In genomic region chr7:99372275-99373085, GRCh38 we compare ENCODE assay signal across 1 cellular context.
TF ChIP-seq lines count a peak whose summit lies in the region.

No MANE protein-coding gene starts in this region.

TF ChIP-seq in HepG2, 621 proteins besides CTCF, POLR2A, EP300 and RAD21 (continued from another document and continues in another):
- TF ChIP-seq, protein P1, sequence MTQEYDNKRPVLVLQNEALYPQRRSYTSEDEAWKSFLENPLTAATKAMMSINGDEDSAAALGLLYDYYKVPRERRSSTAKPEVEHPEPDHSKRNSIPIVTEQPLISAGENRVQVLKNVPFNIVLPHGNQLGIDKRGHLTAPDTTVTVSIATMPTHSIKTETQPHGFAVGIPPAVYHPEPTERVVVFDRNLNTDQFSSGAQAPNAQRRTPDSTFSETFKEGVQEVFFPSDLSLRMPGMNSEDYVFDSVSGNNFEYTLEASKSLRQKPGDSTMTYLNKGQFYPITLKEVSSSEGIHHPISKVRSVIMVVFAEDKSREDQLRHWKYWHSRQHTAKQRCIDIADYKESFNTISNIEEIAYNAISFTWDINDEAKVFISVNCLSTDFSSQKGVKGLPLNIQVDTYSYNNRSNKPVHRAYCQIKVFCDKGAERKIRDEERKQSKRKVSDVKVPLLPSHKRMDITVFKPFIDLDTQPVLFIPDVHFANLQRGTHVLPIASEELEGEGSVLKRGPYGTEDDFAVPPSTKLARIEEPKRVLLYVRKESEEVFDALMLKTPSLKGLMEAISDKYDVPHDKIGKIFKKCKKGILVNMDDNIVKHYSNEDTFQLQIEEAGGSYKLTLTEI (CRISPR knock-in tag; conservative IDR thresholded peaks at IDR 0.05), result no peak
- TF ChIP-seq ZNF331 (CRISPR knock-in tag; IDR thresholded peaks at IDR 0.05) (peak; percentile 98), U2AF1 (optimal IDR thresholded peaks at IDR 0.05; ENCODE audit: low read depth, low read length) (no peak), SP4 (CRISPR knock-in tag; IDR thresholded peaks at IDR 0.05) (no peak), KLF6 (CRISPR knock-in tag; IDR thresholded peaks at IDR 0.05) (no peak), IRF1 (CRISPR knock-in tag; IDR thresholded peaks at IDR 0.05; ENCODE audit: low read depth) (no peak), MBD4 (IDR thresholded peaks at IDR 0.05; ENCODE audit: borderline replicate concordance, low read length) (no peak), ZNF768 (CRISPR knock-in tag; IDR thresholded peaks at IDR 0.05) (no peak), ZNF136 (CRISPR knock-in tag; IDR thresholded peaks at IDR 0.05; ENCODE audit: low read depth) (no peak), ZIK1 (CRISPR knock-in tag; IDR thresholded peaks at IDR 0.05; ENCODE audit: borderline replicate concordance, low read depth) (no peak), ETV6 (CRISPR knock-in tag; conservative IDR thresholded peaks at IDR 0.05) (no peak), ZKSCAN5 (CRISPR knock-in tag; IDR thresholded peaks at IDR 0.05) (no peak), RXRB (CRISPR knock-in tag; IDR thresholded peaks at IDR 0.05; ENCODE audit: borderline replicate concordance) (peak; percentile 99), ZFYVE20 (CRISPR knock-in tag; IDR thresholded peaks at IDR 0.05; ENCODE audit: borderline replicate concordance, low read depth) (no peak), NBN (conservative IDR thresholded peaks at IDR 0.05) (no peak), ZNF652 (CRISPR knock-in tag; IDR thresholded peaks at IDR 0.05; ENCODE audit: borderline replicate concordance, low read depth) (no peak), LBX2 (CRISPR knock-in tag; IDR thresholded peaks at IDR 0.05; ENCODE audit: borderline replicate concordance) (no peak), TEAD2 (CRISPR knock-in tag; IDR thresholded peaks at IDR 0.05) (no peak), TCF12 (IDR thresholded peaks at IDR 0.05) (no peak), TCF12 (CRISPR knock-in tag; IDR thresholded peaks at IDR 0.05) (no peak), ZNF224 (CRISPR knock-in tag; IDR thresholded peaks at IDR 0.05) (0 out of 2 replicates have a peak, but pooled peaks have one; percentile 29), NCOA1 (CRISPR knock-in tag; IDR thresholded peaks at IDR 0.05) (no peak), ZNF343 (CRISPR knock-in tag; IDR thresholded peaks at IDR 0.05) (peak; percentile 41; the same call in 1 of the 2 replicates), ZNF549 (CRISPR knock-in tag; IDR thresholded peaks at IDR 0.05) (no peak), PPARG (CRISPR knock-in tag; conservative IDR thresholded peaks at IDR 0.05) (0 out of 2 replicates have a peak, but pooled peaks have one; percentile 63), PHB2 (IDR thresholded peaks at IDR 0.05; ENCODE audit: partially characterized antibody) (no peak), EZH2 (conservative IDR thresholded peaks at IDR 0.05; ENCODE audit: low read depth, low read length) (no peak), KMT2A (CRISPR knock-in tag; IDR thresholded peaks at IDR 0.05) (peak; percentile 81), ISX (CRISPR knock-in tag; conservative IDR thresholded peaks at IDR 0.05) (no peak), GTF2F1 (IDR thresholded peaks at IDR 0.05; ENCODE audit: low read length) (no peak), GZF1 (CRISPR knock-in tag; IDR thresholded peaks at IDR 0.05) (no peak), BATF2 (CRISPR knock-in tag; IDR thresholded peaks at IDR 0.05) (no peak), ERF (CRISPR knock-in tag; IDR thresholded peaks at IDR 0.05) (peak; percentile 55), SRF (IDR thresholded peaks at IDR 0.05; ENCODE audit: low read depth, low read length) (no peak), GATAD1 (CRISPR knock-in tag; IDR thresholded peaks at IDR 0.05) (peak; percentile 45; the same call in 1 of the 2 replicates), FOXC1 (CRISPR knock-in tag; IDR thresholded peaks at IDR 0.05; ENCODE audit: borderline replicate concordance) (no peak), CCAR2 (optimal IDR thresholded peaks at IDR 0.05; ENCODE audit: low read depth, low read length) (peak; percentile 23), ZNF180 (CRISPR knock-in tag; IDR thresholded peaks at IDR 0.05; ENCODE audit: borderline replicate concordance, low read depth) (no peak), ZNF572 (CRISPR knock-in tag; IDR thresholded peaks at IDR 0.05) (no peak), ZNF282 (IDR thresholded peaks at IDR 0.05; ENCODE audit: partially characterized antibody) (no peak), NPAS2 (CRISPR knock-in tag; IDR thresholded peaks at IDR 0.05; ENCODE audit: borderline replicate concordance) (no peak), TBX2 (CRISPR knock-in tag; IDR thresholded peaks at IDR 0.05; ENCODE audit: borderline replicate concordance) (no peak), CEBPB (IDR thresholded peaks at IDR 0.05; ENCODE audit: borderline replicate concordance, low read depth, low read length) (peak; percentile 80), ZNF772 (CRISPR knock-in tag; IDR thresholded peaks at IDR 0.05) (peak; percentile 44; the same call in 1 of the 2 replicates), CHD2 (IDR thresholded peaks at IDR 0.05; ENCODE audit: low read depth, low read length) (no peak), HOXA7 (CRISPR knock-in tag; IDR thresholded peaks at IDR 0.05) (no peak), HHEX (CRISPR knock-in tag; IDR thresholded peaks at IDR 0.05) (no peak), SP140L (CRISPR knock-in tag; IDR thresholded peaks at IDR 0.05; ENCODE audit: borderline replicate concordance) (no peak), ZNF660 (CRISPR knock-in tag; IDR thresholded peaks at IDR 0.05; ENCODE audit: borderline replicate concordance, low read depth) (no peak), ZNF670 (CRISPR knock-in tag; IDR thresholded peaks at IDR 0.05; ENCODE audit: borderline replicate concordance) (no peak), ZNF367 (CRISPR knock-in tag; IDR thresholded peaks at IDR 0.05; ENCODE audit: borderline replicate concordance) (no peak), ZBTB42 (CRISPR knock-in tag; IDR thresholded peaks at IDR 0.05) (no peak)
- TF ChIP-seq, protein P2, sequence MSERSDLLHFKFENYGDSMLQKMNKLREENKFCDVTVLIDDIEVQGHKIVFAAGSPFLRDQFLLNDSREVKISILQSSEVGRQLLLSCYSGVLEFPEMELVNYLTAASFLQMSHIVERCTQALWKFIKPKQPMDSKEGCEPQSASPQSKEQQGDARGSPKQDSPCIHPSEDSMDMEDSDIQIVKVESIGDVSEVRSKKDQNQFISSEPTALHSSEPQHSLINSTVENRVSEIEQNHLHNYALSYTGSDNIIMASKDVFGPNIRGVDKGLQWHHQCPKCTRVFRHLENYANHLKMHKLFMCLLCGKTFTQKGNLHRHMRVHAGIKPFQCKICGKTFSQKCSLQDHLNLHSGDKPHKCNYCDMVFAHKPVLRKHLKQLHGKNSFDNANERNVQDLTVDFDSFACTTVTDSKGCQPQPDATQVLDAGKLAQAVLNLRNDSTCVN (CRISPR knock-in tag; IDR thresholded peaks at IDR 0.05; ENCODE audit: borderline replicate concordance), result peak; percentile 59; the same call in 1 of the 2 replicates
- TF ChIP-seq, protein P3, sequence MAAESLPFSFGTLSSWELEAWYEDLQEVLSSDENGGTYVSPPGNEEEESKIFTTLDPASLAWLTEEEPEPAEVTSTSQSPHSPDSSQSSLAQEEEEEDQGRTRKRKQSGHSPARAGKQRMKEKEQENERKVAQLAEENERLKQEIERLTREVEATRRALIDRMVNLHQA (CRISPR knock-in tag; IDR thresholded peaks at IDR 0.05), result no peak
- TF ChIP-seq, protein P4, sequence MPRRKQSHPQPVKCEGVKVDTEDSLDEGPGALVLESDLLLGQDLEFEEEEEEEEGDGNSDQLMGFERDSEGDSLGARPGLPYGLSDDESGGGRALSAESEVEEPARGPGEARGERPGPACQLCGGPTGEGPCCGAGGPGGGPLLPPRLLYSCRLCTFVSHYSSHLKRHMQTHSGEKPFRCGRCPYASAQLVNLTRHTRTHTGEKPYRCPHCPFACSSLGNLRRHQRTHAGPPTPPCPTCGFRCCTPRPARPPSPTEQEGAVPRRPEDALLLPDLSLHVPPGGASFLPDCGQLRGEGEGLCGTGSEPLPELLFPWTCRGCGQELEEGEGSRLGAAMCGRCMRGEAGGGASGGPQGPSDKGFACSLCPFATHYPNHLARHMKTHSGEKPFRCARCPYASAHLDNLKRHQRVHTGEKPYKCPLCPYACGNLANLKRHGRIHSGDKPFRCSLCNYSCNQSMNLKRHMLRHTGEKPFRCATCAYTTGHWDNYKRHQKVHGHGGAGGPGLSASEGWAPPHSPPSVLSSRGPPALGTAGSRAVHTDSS (CRISPR knock-in tag; conservative IDR thresholded peaks at IDR 0.05), result no peak
- TF ChIP-seq, protein P5, sequence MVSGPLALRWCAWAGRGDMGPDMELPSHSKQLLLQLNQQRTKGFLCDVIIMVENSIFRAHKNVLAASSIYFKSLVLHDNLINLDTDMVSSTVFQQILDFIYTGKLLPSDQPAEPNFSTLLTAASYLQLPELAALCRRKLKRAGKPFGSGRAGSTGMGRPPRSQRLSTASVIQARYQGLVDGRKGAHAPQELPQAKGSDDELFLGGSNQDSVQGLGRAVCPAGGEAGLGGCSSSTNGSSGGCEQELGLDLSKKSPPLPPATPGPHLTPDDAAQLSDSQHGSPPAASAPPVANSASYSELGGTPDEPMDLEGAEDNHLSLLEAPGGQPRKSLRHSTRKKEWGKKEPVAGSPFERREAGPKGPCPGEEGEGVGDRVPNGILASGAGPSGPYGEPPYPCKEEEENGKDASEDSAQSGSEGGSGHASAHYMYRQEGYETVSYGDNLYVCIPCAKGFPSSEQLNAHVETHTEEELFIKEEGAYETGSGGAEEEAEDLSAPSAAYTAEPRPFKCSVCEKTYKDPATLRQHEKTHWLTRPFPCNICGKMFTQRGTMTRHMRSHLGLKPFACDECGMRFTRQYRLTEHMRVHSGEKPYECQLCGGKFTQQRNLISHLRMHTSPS (CRISPR knock-in tag; IDR thresholded peaks at IDR 0.05; ENCODE audit: low read depth), result peak; percentile 30; the same call in 1 of the 2 replicates
- TF ChIP-seq, protein P6, sequence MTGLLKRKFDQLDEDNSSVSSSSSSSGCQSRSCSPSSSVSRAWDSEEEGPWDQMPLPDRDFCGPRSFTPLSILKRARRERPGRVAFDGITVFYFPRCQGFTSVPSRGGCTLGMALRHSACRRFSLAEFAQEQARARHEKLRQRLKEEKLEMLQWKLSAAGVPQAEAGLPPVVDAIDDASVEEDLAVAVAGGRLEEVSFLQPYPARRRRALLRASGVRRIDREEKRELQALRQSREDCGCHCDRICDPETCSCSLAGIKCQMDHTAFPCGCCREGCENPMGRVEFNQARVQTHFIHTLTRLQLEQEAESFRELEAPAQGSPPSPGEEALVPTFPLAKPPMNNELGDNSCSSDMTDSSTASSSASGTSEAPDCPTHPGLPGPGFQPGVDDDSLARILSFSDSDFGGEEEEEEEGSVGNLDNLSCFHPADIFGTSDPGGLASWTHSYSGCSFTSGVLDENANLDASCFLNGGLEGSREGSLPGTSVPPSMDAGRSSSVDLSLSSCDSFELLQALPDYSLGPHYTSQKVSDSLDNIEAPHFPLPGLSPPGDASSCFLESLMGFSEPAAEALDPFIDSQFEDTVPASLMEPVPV (CRISPR knock-in tag; IDR thresholded peaks at IDR 0.05), result peak; percentile 16; the same call in 1 of the 2 replicates
- TF ChIP-seq, protein P7, sequence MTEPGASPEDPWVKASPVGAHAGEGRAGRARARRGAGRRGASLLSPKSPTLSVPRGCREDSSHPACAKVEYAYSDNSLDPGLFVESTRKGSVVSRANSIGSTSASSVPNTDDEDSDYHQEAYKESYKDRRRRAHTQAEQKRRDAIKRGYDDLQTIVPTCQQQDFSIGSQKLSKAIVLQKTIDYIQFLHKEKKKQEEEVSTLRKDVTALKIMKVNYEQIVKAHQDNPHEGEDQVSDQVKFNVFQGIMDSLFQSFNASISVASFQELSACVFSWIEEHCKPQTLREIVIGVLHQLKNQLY (CRISPR knock-in tag; IDR thresholded peaks at IDR 0.05), result no peak
- TF ChIP-seq, protein P8, sequence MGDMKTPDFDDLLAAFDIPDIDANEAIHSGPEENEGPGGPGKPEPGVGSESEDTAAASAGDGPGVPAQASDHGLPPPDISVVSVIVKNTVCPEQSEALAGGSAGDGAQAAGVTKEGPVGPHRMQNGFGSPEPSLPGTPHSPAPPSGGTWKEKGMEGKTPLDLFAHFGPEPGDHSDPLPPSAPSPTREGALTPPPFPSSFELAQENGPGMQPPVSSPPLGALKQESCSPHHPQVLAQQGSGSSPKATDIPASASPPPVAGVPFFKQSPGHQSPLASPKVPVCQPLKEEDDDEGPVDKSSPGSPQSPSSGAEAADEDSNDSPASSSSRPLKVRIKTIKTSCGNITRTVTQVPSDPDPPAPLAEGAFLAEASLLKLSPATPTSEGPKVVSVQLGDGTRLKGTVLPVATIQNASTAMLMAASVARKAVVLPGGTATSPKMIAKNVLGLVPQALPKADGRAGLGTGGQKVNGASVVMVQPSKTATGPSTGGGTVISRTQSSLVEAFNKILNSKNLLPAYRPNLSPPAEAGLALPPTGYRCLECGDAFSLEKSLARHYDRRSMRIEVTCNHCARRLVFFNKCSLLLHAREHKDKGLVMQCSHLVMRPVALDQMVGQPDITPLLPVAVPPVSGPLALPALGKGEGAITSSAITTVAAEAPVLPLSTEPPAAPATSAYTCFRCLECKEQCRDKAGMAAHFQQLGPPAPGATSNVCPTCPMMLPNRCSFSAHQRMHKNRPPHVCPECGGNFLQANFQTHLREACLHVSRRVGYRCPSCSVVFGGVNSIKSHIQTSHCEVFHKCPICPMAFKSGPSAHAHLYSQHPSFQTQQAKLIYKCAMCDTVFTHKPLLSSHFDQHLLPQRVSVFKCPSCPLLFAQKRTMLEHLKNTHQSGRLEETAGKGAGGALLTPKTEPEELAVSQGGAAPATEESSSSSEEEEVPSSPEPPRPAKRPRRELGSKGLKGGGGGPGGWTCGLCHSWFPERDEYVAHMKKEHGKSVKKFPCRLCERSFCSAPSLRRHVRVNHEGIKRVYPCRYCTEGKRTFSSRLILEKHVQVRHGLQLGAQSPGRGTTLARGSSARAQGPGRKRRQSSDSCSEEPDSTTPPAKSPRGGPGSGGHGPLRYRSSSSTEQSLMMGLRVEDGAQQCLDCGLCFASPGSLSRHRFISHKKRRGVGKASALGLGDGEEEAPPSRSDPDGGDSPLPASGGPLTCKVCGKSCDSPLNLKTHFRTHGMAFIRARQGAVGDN (CRISPR knock-in tag; IDR thresholded peaks at IDR 0.05), result peak; percentile 61
